Comparison of ENCODE assay signal across 17 cellular contexts in the genomic region with DNA sequence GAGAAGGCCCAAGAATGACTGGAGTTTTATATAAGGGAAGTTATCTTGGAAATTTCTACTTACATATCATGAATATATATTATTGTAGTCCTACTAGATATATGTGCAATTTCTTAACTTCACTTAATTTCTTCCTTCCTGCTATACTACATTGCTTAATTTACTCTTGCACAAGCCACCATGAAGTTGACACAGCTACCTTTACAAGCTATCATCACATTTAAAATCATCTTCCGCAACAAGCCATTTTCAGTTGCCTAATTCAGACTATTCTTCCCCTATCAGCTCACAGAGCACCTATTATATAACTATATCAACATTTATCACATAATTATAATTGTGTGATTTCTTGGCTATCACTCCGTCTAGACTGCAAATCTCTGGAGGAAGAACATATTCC.
"Had no signal": no experiment of that assay in that cellular context is flagged by ENCODE, and none has a peak within 500 bp of the region (broad histone marks: within the 10 kb centered on the region; RNA-seq: fewer than 3 reads in every experiment).

No MANE protein-coding gene starts in this region.

- H3K4me2 ChIP-seq: neural progenitor cell had no signal

- H3K36me3 ChIP-seq: left ventricle myocardium inferior, neural progenitor cell, right atrium auricular region, tibial artery, uterus had no signal

- ATAC-seq: activated CD8-positive, alpha-beta T cell treated with anti-CD3 and anti-CD28 coated beads for 36 hours had no signal

- DNase-seq: activated CD4-positive, alpha-beta T cell treated with anti-CD3 and anti-CD28 coated beads for 4 hours; activated CD8-positive, alpha-beta memory T cell treated with anti-CD3 and anti-CD28 coated beads, Interleukin-2, amount 50 U/mL, for 48 hours; activated CD8-positive, alpha-beta T cell treated with anti-CD3 and anti-CD28 coated beads for 36 hours; activated naive CD4-positive, alpha-beta T cell treated with anti-CD3 and anti-CD28 coated beads for 36 hours; central memory CD4-positive, alpha-beta T cell; effector CD4-positive, alpha-beta T cell; heart right ventricle; islet precursor cell; left ventricle myocardium inferior; posterior cingulate gyrus; small intestine; T1000; tibial artery; uterus had no signal

- H2AFZ ChIP-seq: neural progenitor cell had no signal

- H3K4me3 ChIP-seq: coronary artery, heart right ventricle, left ventricle myocardium inferior, neural progenitor cell, right atrium auricular region, tibial artery, uterus had no signal

- H3K9me3 ChIP-seq: heart right ventricle, left ventricle myocardium inferior, right atrium auricular region, tibial artery, uterus had no signal

- H3K9ac ChIP-seq: neural progenitor cell had no signal

- H3K27me3 ChIP-seq: heart right ventricle, neural progenitor cell, right atrium auricular region, tibial artery, uterus had no signal

- H3K27ac ChIP-seq: left ventricle myocardium inferior, neural progenitor cell, right atrium auricular region, uterus had no signal

- H3K4me1 ChIP-seq: left ventricle myocardium inferior, neural progenitor cell, right atrium auricular region, uterus had no signal
